23 cellular contexts compared by ENCODE assay signal in genomic region chr6:133555726-133556125, GRCh38.
"Had no signal": no experiment of that assay in that cellular context is flagged by ENCODE, and none has a peak within 500 bp of the region (broad histone marks: within the 10 kb centered on the region; RNA-seq: fewer than 3 reads in every experiment).

No MANE protein-coding gene starts in this region.

- H3K36me3 ChIP-seq: ascending aorta had no signal

- H3K36me3 Mint-ChIP-seq: activated naive CD4-positive, alpha-beta T cell treated with anti-CD3 and anti-CD28 coated beads, Interleukin-2, amount 50 U/mL, for 72 hours had no signal

- H3K27me3 ChIP-seq: ascending aorta had no signal

- H3K4me1 ChIP-seq: ascending aorta had no signal

- H3K27ac ChIP-seq: ascending aorta, coronary artery had no signal

- H3K4me1 Mint-ChIP-seq: activated naive CD8-positive, alpha-beta T cell treated with anti-CD3 and anti-CD28 coated beads, Interleukin-2, amount 50 U/mL, for 24 hours had no signal

- H3K27me3 Mint-ChIP-seq: activated CD8-positive, alpha-beta T cell treated with anti-CD3 and anti-CD28 coated beads for 36 hours; activated naive CD8-positive, alpha-beta T cell treated with anti-CD3 and anti-CD28 coated beads, Interleukin-2, amount 50 U/mL, for 24 hours had no signal

- DNase-seq: activated CD4-positive, alpha-beta T cell treated with anti-CD3 and anti-CD28 coated beads for 4 hours; activated CD8-positive, alpha-beta memory T cell treated with anti-CD3 and anti-CD28 coated beads, Interleukin-2, amount 50 U/mL, for 48 hours; activated CD8-positive, alpha-beta T cell treated with anti-CD3 and anti-CD28 coated beads for 36 hours; activated effector memory CD4-positive, alpha-beta T cell treated with anti-CD3 and anti-CD28 coated beads, Interleukin-2, amount 50 U/mL, for 16 hours; activated naive CD4-positive, alpha-beta T cell treated with Interleukin-2 at 50 U/mL for 16 hours; activated naive CD8-positive, alpha-beta T cell treated with anti-CD3 and anti-CD28 coated beads, Interleukin-2, amount 50 U/mL, for 24 hours; activated T-cell treated with anti-CD3 and anti-CD28 coated beads, Interleukin-2, amount 50 U/mL, for 1 hour; amniotic stem cell; KG1; NCI-H1105; NCI-H1436; NCI-H1694 treated with DMSO at 0.1 percent for 48 hours; NCI-H2029 treated with DMSO at 0.1 percent for 48 hours; NCI-H526 treated with DMSO at 0.1 percent for 48 hours; NCI-H82; PC-3; SHP77 treated with DMSO at 0.1 percent for 48 hours had no signal

- H3K4me3 Mint-ChIP-seq: activated CD8-positive, alpha-beta T cell treated with anti-CD3 and anti-CD28 coated beads for 36 hours; activated naive CD8-positive, alpha-beta T cell treated with anti-CD3 and anti-CD28 coated beads, Interleukin-2, amount 50 U/mL, for 24 hours; activated T-helper 1 cell treated with anti-CD3 and anti-CD28 coated beads, Interleukin-12 subunit alpha, Interleukin-12 subunit beta, Interleukin-2, Interleukin-4 antibody, amounts not matched to agents 30 ng/mL and 10 ng/mL and 1 ng/mL, durations not matched to agents 14 hours and 24 hours and 36 hours; T-helper 1 cell treated with Interleukin-12 subunit alpha and Interleukin-12 subunit beta and Interleukin-4 antibody, amounts not matched to agents 30 μg/mL and 1 μg/mL, for 36 hours had no signal

- ATAC-seq: activated CD4-positive, CD25-positive, alpha-beta regulatory T cell treated with anti-CD3 and anti-CD28 coated beads, Interleukin-2, amount 50 U/mL, for 24 hours; activated CD8-positive, alpha-beta T cell treated with anti-CD3 and anti-CD28 coated beads for 36 hours; activated naive CD4-positive, alpha-beta T cell treated with anti-CD3 and anti-CD28 coated beads, Interleukin-2, amount 50 U/mL, for 72 hours; activated naive CD8-positive, alpha-beta T cell treated with anti-CD3 and anti-CD28 coated beads, Interleukin-2, amount 50 U/mL, for 24 hours; PC-3 had no signal

- H3K9me3 Mint-ChIP-seq: activated CD8-positive, alpha-beta T cell treated with anti-CD3 and anti-CD28 coated beads for 36 hours; activated naive CD8-positive, alpha-beta T cell treated with anti-CD3 and anti-CD28 coated beads, Interleukin-2, amount 50 U/mL, for 24 hours; activated T-helper 1 cell treated with anti-CD3 and anti-CD28 coated beads, Interleukin-12 subunit alpha, Interleukin-12 subunit beta, Interleukin-2, Interleukin-4 antibody, amounts not matched to agents 30 ng/mL and 10 ng/mL and 1 ng/mL, durations not matched to agents 14 hours and 24 hours and 36 hours; T-helper 1 cell treated with Interleukin-12 subunit alpha and Interleukin-12 subunit beta and Interleukin-4 antibody, amounts not matched to agents 30 μg/mL and 1 μg/mL, for 36 hours had no signal

- H3K4me3 ChIP-seq: ascending aorta, coronary artery had no signal

- H3K27ac Mint-ChIP-seq: activated CD8-positive, alpha-beta T cell treated with anti-CD3 and anti-CD28 coated beads for 36 hours; activated naive CD4-positive, alpha-beta T cell treated with anti-CD3 and anti-CD28 coated beads, Interleukin-2, amount 50 U/mL, for 72 hours; activated naive CD8-positive, alpha-beta T cell treated with anti-CD3 and anti-CD28 coated beads, Interleukin-2, amount 50 U/mL, for 24 hours; activated T-helper 1 cell treated with anti-CD3 and anti-CD28 coated beads, Interleukin-12 subunit alpha, Interleukin-12 subunit beta, Interleukin-2, Interleukin-4 antibody, amounts not matched to agents 30 ng/mL and 10 ng/mL and 1 ng/mL, durations not matched to agents 14 hours and 24 hours and 36 hours; T-helper 1 cell treated with Interleukin-12 subunit alpha and Interleukin-12 subunit beta and Interleukin-4 antibody, amounts not matched to agents 30 μg/mL and 1 μg/mL, for 36 hours had no signal
